In the genomic region with DNA sequence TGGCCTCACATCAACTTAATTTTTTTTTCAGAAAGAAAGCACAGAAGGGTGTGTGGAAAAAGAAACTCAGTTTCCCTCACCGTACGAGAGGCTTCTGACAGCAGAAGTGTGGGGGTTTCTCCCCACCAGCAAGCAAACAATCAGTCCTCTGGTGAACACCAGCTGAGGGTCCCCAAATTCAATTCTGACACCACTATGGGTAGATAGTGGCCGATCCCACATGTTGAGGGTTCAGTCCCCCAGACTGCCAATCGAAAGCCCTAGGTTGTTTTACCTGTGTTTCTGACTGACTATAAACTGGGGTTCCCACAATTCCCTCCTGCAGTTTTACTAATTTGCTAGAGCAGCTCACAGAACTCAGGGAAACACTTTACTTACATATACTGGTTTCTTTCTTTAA, we compare ENCODE assay signal across 1 cellular context.
TF ChIP-seq lines count a peak whose summit lies in the region.

No MANE protein-coding gene starts in this region.

TF ChIP-seq in A549, 52 proteins besides CTCF, POLR2A, EP300 and RAD21:
- TF ChIP-seq HOXA7 (CRISPR knock-in tag; IDR thresholded peaks at IDR 0.05) (no peak), ZFP36 (IDR thresholded peaks at IDR 0.05; ENCODE audit: borderline replicate concordance, partially characterized antibody) (no peak), JUN (IDR thresholded peaks at IDR 0.05) (no peak), EHMT2 (IDR thresholded peaks at IDR 0.05; ENCODE audit: low read depth) (no peak), KDM1A (IDR thresholded peaks at IDR 0.05; ENCODE audit: low read depth) (no peak)
- TF ChIP-seq, protein P1, sequence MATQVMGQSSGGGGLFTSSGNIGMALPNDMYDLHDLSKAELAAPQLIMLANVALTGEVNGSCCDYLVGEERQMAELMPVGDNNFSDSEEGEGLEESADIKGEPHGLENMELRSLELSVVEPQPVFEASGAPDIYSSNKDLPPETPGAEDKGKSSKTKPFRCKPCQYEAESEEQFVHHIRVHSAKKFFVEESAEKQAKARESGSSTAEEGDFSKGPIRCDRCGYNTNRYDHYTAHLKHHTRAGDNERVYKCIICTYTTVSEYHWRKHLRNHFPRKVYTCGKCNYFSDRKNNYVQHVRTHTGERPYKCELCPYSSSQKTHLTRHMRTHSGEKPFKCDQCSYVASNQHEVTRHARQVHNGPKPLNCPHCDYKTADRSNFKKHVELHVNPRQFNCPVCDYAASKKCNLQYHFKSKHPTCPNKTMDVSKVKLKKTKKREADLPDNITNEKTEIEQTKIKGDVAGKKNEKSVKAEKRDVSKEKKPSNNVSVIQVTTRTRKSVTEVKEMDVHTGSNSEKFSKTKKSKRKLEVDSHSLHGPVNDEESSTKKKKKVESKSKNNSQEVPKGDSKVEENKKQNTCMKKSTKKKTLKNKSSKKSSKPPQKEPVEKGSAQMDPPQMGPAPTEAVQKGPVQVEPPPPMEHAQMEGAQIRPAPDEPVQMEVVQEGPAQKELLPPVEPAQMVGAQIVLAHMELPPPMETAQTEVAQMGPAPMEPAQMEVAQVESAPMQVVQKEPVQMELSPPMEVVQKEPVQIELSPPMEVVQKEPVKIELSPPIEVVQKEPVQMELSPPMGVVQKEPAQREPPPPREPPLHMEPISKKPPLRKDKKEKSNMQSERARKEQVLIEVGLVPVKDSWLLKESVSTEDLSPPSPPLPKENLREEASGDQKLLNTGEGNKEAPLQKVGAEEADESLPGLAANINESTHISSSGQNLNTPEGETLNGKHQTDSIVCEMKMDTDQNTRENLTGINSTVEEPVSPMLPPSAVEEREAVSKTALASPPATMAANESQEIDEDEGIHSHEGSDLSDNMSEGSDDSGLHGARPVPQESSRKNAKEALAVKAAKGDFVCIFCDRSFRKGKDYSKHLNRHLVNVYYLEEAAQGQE (IDR thresholded peaks at IDR 0.05), result no peak
